Comparison of ENCODE assay signal across 16 cellular contexts in genomic region chr18:58276640-58277456, GRCh38.
A peak's percentile ranks its signal among the peaks of the same experiment; 100 is the strongest.
DNase-seq lines count a peak whose midpoint lies in the region; ATAC-seq and TF ChIP-seq lines count a peak whose summit lies in the region.
"Had no signal": no experiment of that assay in that cellular context is flagged by ENCODE, and none has a peak within 500 bp of the region (broad histone marks: within the 10 kb centered on the region; RNA-seq: fewer than 3 reads in every experiment).

No MANE protein-coding gene starts in this region.

- H3K36me3 ChIP-seq in RWPE2 (ENCODE audit: low read depth): peaks cover 2% of the 10 kb centered on the region; the same call in 1 of the 2 replicates
- H3K36me3 ChIP-seq in sigmoid colon: no peaks in the 10 kb centered on the region
- no peaks in the 10 kb centered on the region for H3K36me3 ChIP-seq in H7 (replicated peaks; ENCODE audit: control insufficient read depth, insufficient read depth, low read length)
- H3K36me3 ChIP-seq: BE2C, esophagus muscularis mucosa had no signal

- ATAC-seq in RWPE2 (ENCODE audit: low read depth) (peak; percentile 84), left ventricle myocardium superior (peak; percentile 12)
- ATAC-seq: activated naive CD8-positive, alpha-beta T cell treated with anti-CD3 and anti-CD28 coated beads, Interleukin-2, amount 50 U/mL, for 24 hours; T-cell had no signal

- TF ChIP-seq POLR2A in sigmoid colon (IDR thresholded peaks at IDR 0.05): no peak

- no peaks in the 10 kb centered on the region for H3K27me3 ChIP-seq in RWPE2 (ENCODE audit: insufficient read depth, poor library complexity, severe bottlenecking)
- no peaks in the 10 kb centered on the region for H3K27me3 ChIP-seq in sigmoid colon
- H3K27me3 ChIP-seq in H7 (ENCODE audit: control insufficient read depth, insufficient read depth, low read length): no peaks in the 10 kb centered on the region
- H3K27me3 ChIP-seq: BE2C, esophagus muscularis mucosa had no signal

- DNase-seq in G401 (ENCODE audit: low spot score): peak; percentile 54
- DNase-seq in RWPE2 (ENCODE audit: low spot score): no peak
- no peak for DNase-seq in left ventricle myocardium superior
- DNase-seq in sigmoid colon: no peak
- DNase-seq in stimulated activated CD8-positive, alpha-beta memory T cell treated with anti-CD3 and anti-CD28 coated beads, Interleukin-4, amount 100 ng/mL, for 48 hours: no peak
- no peak for DNase-seq in activated naive CD4-positive, alpha-beta T cell treated with Interleukin-2 at 50 U/mL for 16 hours
- no peak for DNase-seq in NCI-H446 treated with DMSO at 0.1 percent for 48 hours (lab: John Stamatoyannopoulos, UW)
- no peak for DNase-seq in H7
- DNase-seq: activated naive CD8-positive, alpha-beta T cell treated with anti-CD3 and anti-CD28 coated beads, Interleukin-2, amount 50 U/mL, for 24 hours; activated T-cell treated with anti-CD3 and anti-CD28 coated beads for 4 hours; BE2C; mesenchymal stem cell; stimulated activated CD4-positive, alpha-beta T cell treated with anti-CD3 and anti-CD28 coated beads, Interleukin-12 subunit alpha, Interleukin-12 subunit beta, amount 100 ng/mL, for 4 hours; T-cell had no signal

- TF ChIP-seq EP300 in sigmoid colon (IDR thresholded peaks at IDR 0.05): no peak

- peak overlapping the region; percentile 61 for H3K27ac ChIP-seq in RWPE2 (ENCODE audit: poor library complexity, severe bottlenecking)
- peak overlapping the region in 3 of 4 donors; percentile 43 to 67 (median 49) for H3K27ac ChIP-seq in sigmoid colon
- H3K27ac ChIP-seq: coronary artery, esophagus muscularis mucosa had no signal

- intact Hi-C loops in left ventricle myocardium superior (cut with micrococcal nuclease): no loop called here
- intact Hi-C loops in sigmoid colon (cut with DNase I): no loop called here

- TF ChIP-seq CTCF in RWPE2 (IDR thresholded peaks at IDR 0.05; ENCODE audit: poor library complexity, severe bottlenecking): no peak
- TF ChIP-seq CTCF in sigmoid colon (IDR thresholded peaks at IDR 0.05): no peak

- H3K4me3 ChIP-seq in RWPE2 (ENCODE audit: severe bottlenecking) (no peak overlapping the region), sigmoid colon (no peak overlapping the region), H7 (ENCODE audit: insufficient read depth, low read depth, low read length) (no peak overlapping the region)
- H3K4me3 ChIP-seq: coronary artery, esophagus muscularis mucosa had no signal

- H3K4me1 ChIP-seq in RWPE2 (ENCODE audit: insufficient read depth, poor library complexity, severe bottlenecking) (peaks cover 37% of the 10 kb centered on the region), sigmoid colon (peaks cover 0 to 25% (median 18%) of the 10 kb centered on the region in 4 donors)
- H3K4me1 ChIP-seq: BE2C had no signal

- H3K9me3 ChIP-seq in RWPE2 (ENCODE audit: severe bottlenecking): no peaks in the 10 kb centered on the region
- H3K9me3 ChIP-seq in sigmoid colon: no peaks in the 10 kb centered on the region
- H3K9me3 ChIP-seq: BE2C, esophagus muscularis mucosa had no signal

- 29 to 73% methylated on average over 9 of the region's 9 CpGs for WGBS in sigmoid colon, 2 donors

- in situ Hi-C loops in G401 (cut with HindIII; ENCODE audit: low sequenced_read_pairs): no loop called here
